Comparison of ENCODE assay signal across 9 cellular contexts in genomic region chr4:169024762-169025161, GRCh38. TPM values are rescaled to one million over a fixed set of nuclear protein-coding genes. Genes with fewer than 3 reads are reported as not detected.
DNase-seq lines count a peak whose midpoint lies in the region; FAIRE-seq and TF ChIP-seq lines count a peak whose summit lies in the region.
"Had no signal": no experiment of that assay in that cellular context is flagged by ENCODE, and none has a peak within 500 bp of the region (broad histone marks: within the 10 kb centered on the region; RNA-seq: fewer than 3 reads in every experiment).

No MANE protein-coding gene starts in this region.

- H3K27me3 Mint-ChIP-seq in H9 (ENCODE audit: low read depth): no peaks in the 10 kb centered on the region; the same call in 1 of the 2 replicates
- H3K27me3 Mint-ChIP-seq: central memory CD8-positive, alpha-beta T cell had no signal

- H2BK15ac ChIP-seq in H9 (ENCODE audit: low read depth, low read length): no peak overlapping the region

- H3K79me1 ChIP-seq in H9 (ENCODE audit: insufficient read depth, low read depth, low read length, poor library complexity, severe bottlenecking): no peaks in the 10 kb centered on the region

- H3K9me3 Mint-ChIP-seq in H9: peaks cover 3% of the 10 kb centered on the region in 2 experiments; a peak in 3 of 5 replicates
- H3K9me3 Mint-ChIP-seq: central memory CD8-positive, alpha-beta T cell had no signal

- no peaks in the 10 kb centered on the region for H3K23me2 ChIP-seq in H9 (ENCODE audit: insufficient read length, low read depth, low read length, poor library complexity, severe bottlenecking)

- H2AFZ ChIP-seq in H9 (ENCODE audit: low read length): no peak overlapping the region

- H4K8ac ChIP-seq in H9 (replicated peaks; ENCODE audit: insufficient read length, low read depth, low read length): no peak overlapping the region

- DNase-seq in NCI-H510A treated with DMSO at 0.1 percent for 48 hours (lab: John Stamatoyannopoulos, UW) (peak; percentile 17), NCI-H510A (lab: John Stamatoyannopoulos, UW) (no peak), H9 (no peak), LoVo (ENCODE audit: low spot score) (peak; percentile 25), ascending aorta (ENCODE audit: low spot score in 2 of 2) (no peak), RCC 7860 (ENCODE audit: low spot score) (no peak), UCSD-AML1 (lab: John Stamatoyannopoulos, UW; ENCODE audit: unreplicated experiment) (no peak)

- no peak overlapping the region for H3K9ac ChIP-seq in H9 (ENCODE audit: extremely low read depth, insufficient read length, low read length)

- H3K9me3 ChIP-seq in H9 (ENCODE audit: control insufficient read depth, low read depth, low read length) (no peaks in the 10 kb centered on the region), ascending aorta (no peaks in the 10 kb centered on the region)

- H2AK5ac ChIP-seq in H9 (ENCODE audit: insufficient read length, low read length): no peak overlapping the region

- H3K79me2 ChIP-seq in H9 (ENCODE audit: insufficient read depth, low read length): no peaks in the 10 kb centered on the region

- TF ChIP-seq CTCF in H9 (conservative IDR thresholded peaks at IDR 0.05): peak; percentile 53
- TF ChIP-seq CTCF in ascending aorta (IDR thresholded peaks at IDR 0.05): peak; percentile 22 to 57 (median 44)

- no peak overlapping the region for H4K91ac ChIP-seq in H9 (ENCODE audit: insufficient read length, low read depth, low read length)

- H3K4me2 ChIP-seq in H9 (ENCODE audit: insufficient read depth, insufficient read length, low read length): no peak overlapping the region

- WGBS in H9 (ENCODE audit: extremely low coverage, insufficient read length, low lambda C conversion rate): no CpG with 5 or more reads among the region's 2 CpGs

- peaks cover 0 to 4% of the 10 kb centered on the region in 2 experiments; a peak in 2 of 4 replicates for H3K4me1 Mint-ChIP-seq in H9
- H3K4me1 Mint-ChIP-seq: central memory CD8-positive, alpha-beta T cell had no signal

- no peak overlapping the region for H3T11ph ChIP-seq in H9 (ENCODE audit: low read length)

- no peak overlapping the region for H2BK5ac ChIP-seq in H9 (ENCODE audit: insufficient read length, low read length)

- H3K4ac ChIP-seq in H9 (ENCODE audit: low read depth, low read length): no peak overlapping the region

- H3K36me3 Mint-ChIP-seq in H9 (ENCODE audit: insufficient read depth in 1 of 3, low read depth in 3 of 3): peaks cover 0 to 3% (median 0%) of the 10 kb centered on the region in 3 experiments; a peak in 2 of 7 replicates

- no peak overlapping the region for H4K5ac ChIP-seq in H9 (ENCODE audit: insufficient read length, low read depth, low read length)

- H3K27ac ChIP-seq in H9 (ENCODE audit: insufficient read length, low read depth, low read length): no peak overlapping the region
- H3K27ac ChIP-seq in ascending aorta: no peak overlapping the region

- H3K4me3 Mint-ChIP-seq in H9: no peak overlapping the region
- H3K4me3 Mint-ChIP-seq: central memory CD8-positive, alpha-beta T cell had no signal

- FAIRE-seq in islet of Langerhans (lab: Jason Lieb, UNC): peak; percentile 9
- no peak for FAIRE-seq in RCC 7860 (lab: Jason Lieb, UNC)

- no peaks in the 10 kb centered on the region for H3K36me3 ChIP-seq in ascending aorta

- H4K20me1 ChIP-seq in H9 (ENCODE audit: control insufficient read depth, insufficient read depth, insufficient read length): no peaks in the 10 kb centered on the region

- intact Hi-C loops in ascending aorta (cut with DNase I): no loop called here

- H3K27me3 ChIP-seq in H9 (ENCODE audit: insufficient read depth, low read length) (no peaks in the 10 kb centered on the region), ascending aorta (no peaks in the 10 kb centered on the region)

- H3K14ac ChIP-seq in H9 (ENCODE audit: insufficient read depth, low read length): no peak overlapping the region

- no peak overlapping the region for H2BK12ac ChIP-seq in H9 (ENCODE audit: insufficient read length, low read depth, low read length)

- H3K27ac Mint-ChIP-seq in H9: no peak overlapping the region

- H3K4me3 ChIP-seq in ascending aorta: no peak overlapping the region

- no peak overlapping the region for H3K23ac ChIP-seq in H9 (ENCODE audit: insufficient read length, low read depth, low read length)

- H2BK120ac ChIP-seq in H9 (ENCODE audit: low read depth, low read length, poor library complexity, severe bottlenecking): no peak overlapping the region

- no peak overlapping the region for H3K18ac ChIP-seq in H9 (ENCODE audit: insufficient read length, low read depth, low read length)

- H3K56ac ChIP-seq in H9 (ENCODE audit: insufficient read length, low read depth, low read length): no peak overlapping the region

- no peaks in the 10 kb centered on the region for H3K4me1 ChIP-seq in H9 (ENCODE audit: insufficient read depth, low read length)
- H3K4me1 ChIP-seq in ascending aorta: no peaks in the 10 kb centered on the region

- H2BK20ac ChIP-seq in H9 (ENCODE audit: low read depth, low read length, poor library complexity, severe bottlenecking): no peak overlapping the region

RNA-seq across cellular contexts. Expression of gene CBR4, which starts 14.7 kb away (rescaled TPM):
- total RNA-seq in H9 (2021) (32.4 and 33.6 TPM in 2 replicates), ascending aorta (0.53 TPM)

Comparison
In these comparisons a context has a peak if more than half of its experiments do, and no peak if none do; other contexts are left out.
1. DNase-seq: peak in NCI-H510A treated with DMSO at 0.1 percent for 48 hours (single experiment) and LoVo (single experiment); none in NCI-H510A (single experiment), H9 (single experiment), ascending aorta (0 of 2), RCC 7860 (single experiment) and UCSD-AML1 (single experiment).
2. RNA of gene CBR4, which starts 14.7 kb away (total RNA-seq): 32.4 to 33.6 TPM in H9; 0.53 TPM in ascending aorta (single experiment); every median in the first group is over 10 times any median in the second.